ENCODE assay signal across 2 cellular contexts in genomic region chr17:7175363-7175733, GRCh38.
TF ChIP-seq lines count a peak whose summit lies in the region.

No MANE protein-coding gene starts in this region.

TF ChIP-seq in A549, 52 proteins besides CTCF, POLR2A, EP300 and RAD21:
- no peak for TF ChIP-seq SREBF2 (IDR thresholded peaks at IDR 0.05)
- TF ChIP-seq POLR2AphosphoS2 (conservative IDR thresholded peaks at IDR 0.05; ENCODE audit: low read length), result no peak
- TF ChIP-seq USF2 (IDR thresholded peaks at IDR 0.05), result no peak
- no peak for TF ChIP-seq CHD2 (IDR thresholded peaks at IDR 0.05; ENCODE audit: low read length, partially characterized antibody)
- no peak for TF ChIP-seq MYC (IDR thresholded peaks at IDR 0.05; ENCODE audit: borderline replicate concordance, low read length)
- TF ChIP-seq CEBPB (IDR thresholded peaks at IDR 0.05), result no peak
- TF ChIP-seq KDM1A (IDR thresholded peaks at IDR 0.05; ENCODE audit: low read depth), result no peak
- TF ChIP-seq RARB (CRISPR knock-in tag; IDR thresholded peaks at IDR 0.05), result no peak
- no peak for TF ChIP-seq FOSL2 (IDR thresholded peaks at IDR 0.05)
- TF ChIP-seq FOSL2 (CRISPR knock-in tag; IDR thresholded peaks at IDR 0.05), result no peak
- no peak for TF ChIP-seq MAZ (IDR thresholded peaks at IDR 0.05; ENCODE audit: borderline replicate concordance, low read depth, low read length)
- TF ChIP-seq ESRRA (IDR thresholded peaks at IDR 0.05; ENCODE audit: borderline replicate concordance, low read length), result no peak
- TF ChIP-seq FOSB (CRISPR knock-in tag; IDR thresholded peaks at IDR 0.05), result no peak

TF ChIP-seq in IMR-90, 13 proteins besides CTCF, POLR2A, EP300 and RAD21:
- TF ChIP-seq MAZ (IDR thresholded peaks at IDR 0.05; ENCODE audit: borderline replicate concordance, low read depth, low read length) (no peak), CEBPB (IDR thresholded peaks at IDR 0.05; ENCODE audit: low read depth, low read length) (no peak), USF2 (IDR thresholded peaks at IDR 0.05; ENCODE audit: low read depth, low read length) (no peak), FOS (IDR thresholded peaks at IDR 0.05; ENCODE audit: low read depth, low read length) (no peak), BHLHE40 (IDR thresholded peaks at IDR 0.05; ENCODE audit: low read depth, low read length) (no peak), RFX5 (IDR thresholded peaks at IDR 0.05; ENCODE audit: low read depth, low read length) (no peak), SMC3 (IDR thresholded peaks at IDR 0.05; ENCODE audit: low read depth, low read length) (no peak), CHD1 (IDR thresholded peaks at IDR 0.05; ENCODE audit: low read depth, low read length) (no peak), MAFK (IDR thresholded peaks at IDR 0.05; ENCODE audit: low read depth, low read length) (no peak), RCOR1 (IDR thresholded peaks at IDR 0.05; ENCODE audit: insufficient replicate concordance, low read length) (no peak), MXI1 (IDR thresholded peaks at IDR 0.05; ENCODE audit: borderline replicate concordance, low read depth, low read length) (no peak), ELK1 (IDR thresholded peaks at IDR 0.05; ENCODE audit: borderline replicate concordance, low read depth, low read length) (no peak), NFE2L2 (IDR thresholded peaks at IDR 0.05; ENCODE audit: low read depth, low read length) (no peak)
